In genomic region chr19:10299545-10300458, GRCh38 we compare ENCODE assay signal across 1 cellular context.
TF ChIP-seq lines count a peak whose summit lies in the region.

No MANE protein-coding gene starts in this region.

TF ChIP-seq in GM12878, 131 proteins besides CTCF, POLR2A, EP300 and RAD21:
- TF ChIP-seq NFIC (IDR thresholded peaks at IDR 0.05; ENCODE audit: low read depth, low read length) = no peak
